8 cellular contexts compared by ENCODE assay signal in genomic region chr12:91877022-91877421, GRCh38.
DNase-seq lines count a peak whose midpoint lies in the region; ATAC-seq, FAIRE-seq and TF ChIP-seq lines count a peak whose summit lies in the region.

No MANE protein-coding gene starts in this region.

- H3K4ac ChIP-seq in trophoblast cell (ENCODE audit: low read depth, low read length): no peak overlapping the region

- H3K14ac ChIP-seq in trophoblast cell (ENCODE audit: low read length): no peak overlapping the region

- no peak overlapping the region for H2BK5ac ChIP-seq in trophoblast cell (ENCODE audit: low read depth, low read length, poor library complexity)

- H3K4me3 ChIP-seq in WERI-Rb-1 (ENCODE audit: low read depth, low read length) (no peak overlapping the region), trophoblast cell (ENCODE audit: low read depth, low read length) (no peak overlapping the region), kidney (ENCODE audit: low read length in 2 of 2) (no peak overlapping the region)

- peak overlapping the region; percentile 98 for H3K27ac Mint-ChIP-seq in central memory CD8-positive, alpha-beta T cell (ENCODE audit: low read depth)

- no peaks in the 10 kb centered on the region for H3K79me1 ChIP-seq in trophoblast cell (ENCODE audit: low read length)

- no peaks in the 10 kb centered on the region for H3K27me3 Mint-ChIP-seq in central memory CD8-positive, alpha-beta T cell

- H3K4me2 ChIP-seq in trophoblast cell (ENCODE audit: low read length): no peak overlapping the region

- H2AFZ ChIP-seq in trophoblast cell (ENCODE audit: insufficient read depth, low read length, poor library complexity): no peak overlapping the region

- ATAC-seq in HG03521 (IDR thresholded peaks at IDR 0.05; ENCODE audit: unreplicated experiment): peak; percentile 87
- peak; percentile 89 for ATAC-seq in central memory CD8-positive, alpha-beta T cell (replicated peaks; ENCODE audit: extremely low read depth, poor library complexity, severe bottlenecking)

- H4K91ac ChIP-seq in trophoblast cell (ENCODE audit: low read depth, low read length): no peak overlapping the region

- H3K23ac ChIP-seq in trophoblast cell (ENCODE audit: low read length): no peak overlapping the region

- H3K9me3 ChIP-seq in WERI-Rb-1 (ENCODE audit: severe bottlenecking): no peaks in the 10 kb centered on the region
- H3K9me3 ChIP-seq in trophoblast cell (ENCODE audit: insufficient read depth, low read depth, low read length): no peaks in the 10 kb centered on the region
- no peaks in the 10 kb centered on the region for H3K9me3 ChIP-seq in kidney (ENCODE audit: control insufficient read depth in 1 of 2, low read length in 2 of 2)

- no peak overlapping the region for H4K8ac ChIP-seq in trophoblast cell (ENCODE audit: low read depth, low read length)

- no peak overlapping the region for H2AK5ac ChIP-seq in trophoblast cell (ENCODE audit: low read length)

- no peak overlapping the region for H2BK120ac ChIP-seq in trophoblast cell (ENCODE audit: insufficient read depth, low read length, poor library complexity)

- H3K4me3 Mint-ChIP-seq in central memory CD8-positive, alpha-beta T cell: peak overlapping the region; percentile 68

- no peak for FAIRE-seq in kidney (lab: Jason Lieb, UNC)

- no peaks in the 10 kb centered on the region for H3K36me3 ChIP-seq in WERI-Rb-1
- H3K36me3 ChIP-seq in trophoblast cell (ENCODE audit: control insufficient read depth in 1 of 2, insufficient read depth in 2 of 2, low read length in 2 of 2): no peaks in the 10 kb centered on the region
- H3K36me3 ChIP-seq in kidney (ENCODE audit: control insufficient read depth in 1 of 2, insufficient read depth in 2 of 2, low read length in 2 of 2): no peaks in the 10 kb centered on the region

- H3K18ac ChIP-seq in trophoblast cell (ENCODE audit: low read length): no peak overlapping the region

- H3K79me2 ChIP-seq in trophoblast cell (ENCODE audit: control insufficient read depth, insufficient read depth, low read length, poor library complexity): no peaks in the 10 kb centered on the region

- TF ChIP-seq CTCF in WERI-Rb-1 (IDR thresholded peaks at IDR 0.05; ENCODE audit: low read depth, low read length) (no peak), kidney (IDR thresholded peaks at IDR 0.05; ENCODE audit: borderline replicate concordance, extremely low read depth, insufficient read depth) (no peak)

- H3K27ac ChIP-seq in WERI-Rb-1: peak overlapping the region; percentile 80
- no peak overlapping the region for H3K27ac ChIP-seq in trophoblast cell (ENCODE audit: low read depth, low read length)
- H3K27ac ChIP-seq in kidney (ENCODE audit: low read depth in 2 of 2, low read length in 2 of 2): no peak overlapping the region

- WGBS in trophoblast cell (ENCODE audit: extremely low coverage, insufficient coverage, insufficient read length): no CpG with 5 or more reads among the region's 3 CpGs

- H2BK12ac ChIP-seq in trophoblast cell (ENCODE audit: low read length): no peak overlapping the region

- no peak overlapping the region for H4K12ac ChIP-seq in trophoblast cell (ENCODE audit: low read depth, low read length)

- H3K4me1 Mint-ChIP-seq in central memory CD8-positive, alpha-beta T cell: peaks cover 64% of the 10 kb centered on the region

- no peaks in the 10 kb centered on the region for H3K9me3 Mint-ChIP-seq in central memory CD8-positive, alpha-beta T cell

- peak; percentile 85 for DNase-seq in activated gamma-delta T cell treated with Interleukin-2 at 50 U/mL for 16 hours
- DNase-seq in activated gamma-delta T cell (lab: John Stamatoyannopoulos, UW): no peak
- peak; percentile 75 for DNase-seq in WERI-Rb-1
- DNase-seq in central memory CD8-positive, alpha-beta T cell (ENCODE audit: low spot score in 2 of 2): peak; percentile 63 to 91
- DNase-seq in trophoblast cell: peak; percentile 32 to 38
- no peak for DNase-seq in kidney
- DNase-seq in superior temporal gyrus (ENCODE audit: extremely low spot score): no peak

- H3K4me1 ChIP-seq in trophoblast cell (ENCODE audit: control insufficient read depth in 1 of 2, insufficient read depth in 2 of 2, low read length in 2 of 2): no peaks in the 10 kb centered on the region
- no peaks in the 10 kb centered on the region for H3K4me1 ChIP-seq in kidney (ENCODE audit: control insufficient read depth in 1 of 2, insufficient read depth in 1 of 2, low read depth in 1 of 2, low read length in 2 of 2)

- H3K36me3 Mint-ChIP-seq in central memory CD8-positive, alpha-beta T cell (ENCODE audit: insufficient read depth): peaks cover 15% of the 10 kb centered on the region

- no peak overlapping the region for H3K9ac ChIP-seq in trophoblast cell (ENCODE audit: low read length)
- no peak overlapping the region for H3K9ac ChIP-seq in kidney (ENCODE audit: low read length in 2 of 2)

- H3K27me3 ChIP-seq in WERI-Rb-1 (ENCODE audit: insufficient read depth, low read depth, severe bottlenecking) (no peaks in the 10 kb centered on the region), trophoblast cell (ENCODE audit: insufficient read depth, low read length) (no peaks in the 10 kb centered on the region)

- intact Hi-C loops in kidney (cut with DNase I): no loop called here

Comparison
In these comparisons a context has a peak if more than half of its experiments do, and no peak if none do; other contexts are left out.
1. DNase-seq: peak in activated gamma-delta T cell treated with Interleukin-2 at 50 U/mL for 16 hours (single experiment), WERI-Rb-1 (single experiment), central memory CD8-positive, alpha-beta T cell (2 of 2) and trophoblast cell (2 of 2); none in activated gamma-delta T cell (single experiment), kidney (single experiment) and superior temporal gyrus (single experiment).